ENCODE assay signal across 12 cellular contexts in genomic region chr5:151022511-151023018, GRCh38. TPM values are rescaled to one million over a fixed set of nuclear protein-coding genes. Genes with fewer than 3 reads are reported as not detected.
DNase-seq lines count a peak whose midpoint lies in the region; ATAC-seq and TF ChIP-seq lines count a peak whose summit lies in the region.
"Had no signal": no experiment of that assay in that cellular context is flagged by ENCODE, and none has a peak within 500 bp of the region (broad histone marks: within the 10 kb centered on the region; RNA-seq: fewer than 3 reads in every experiment).

No MANE protein-coding gene starts in this region.

- peak overlapping the region; percentile 60 for H3K27ac Mint-ChIP-seq in stimulated activated naive B cell treated with anti-CD40 and anti-IgM and Interleukin-4, amounts not matched to agents 10 μg/mL and 1 μg/mL and 100 μg/mL, for 72 hours

- TF ChIP-seq CTCF in coronary artery (IDR thresholded peaks at IDR 0.05) = no peak
- no peak for TF ChIP-seq CTCF in right lobe of liver (IDR thresholded peaks at IDR 0.05)

- no peaks in the 10 kb centered on the region for H3K27me3 ChIP-seq in right lobe of liver

- H3K36me3 ChIP-seq in right lobe of liver = peaks cover 0 to 28% (median 18%) of the 10 kb centered on the region in 4 donors

- H3K4me3 Mint-ChIP-seq in stimulated activated naive B cell treated with anti-CD40 and anti-IgM and Interleukin-4, amounts not matched to agents 10 μg/mL and 1 μg/mL and 100 μg/mL, for 72 hours = peak overlapping the region; percentile 1 to 30

- no peaks in the 10 kb centered on the region for H3K9me3 Mint-ChIP-seq in stimulated activated naive B cell treated with anti-CD40 and anti-IgM and Interleukin-4, amounts not matched to agents 10 μg/mL and 1 μg/mL and 100 μg/mL, for 72 hours

- H3K9me3 ChIP-seq in right lobe of liver = no peaks in the 10 kb centered on the region

- intact Hi-C loops in right lobe of liver (cut with DNase I) = no loop called here

- peaks cover 0 to 67% (median 22%) of the 10 kb centered on the region in 4 donors for H3K4me1 ChIP-seq in right lobe of liver

- H3K27ac ChIP-seq in coronary artery = peak overlapping the region; percentile 94 to 97
- H3K27ac ChIP-seq in right lobe of liver = peak overlapping the region; percentile 96 to 98 (median 97)
- no peak overlapping the region for H3K27ac ChIP-seq in substantia nigra (ENCODE audit: low read depth, low read length, poor library complexity, severe bottlenecking)

- peak; percentile 57 for DNase-seq in RKO (ENCODE audit: low spot score)
- DNase-seq in coronary artery (ENCODE audit: low spot score) = peak; percentile 91
- no peak for DNase-seq in right lobe of liver
- DNase-seq in stimulated activated naive B cell treated with anti-CD40 and anti-IgM and Interleukin-4, amounts not matched to agents 10 μg/mL and 1 μg/mL and 100 μg/mL, for 72 hours = no peak
- DNase-seq in NCI-H526 (lab: John Stamatoyannopoulos, UW) = no peak
- DNase-seq in substantia nigra (lab: John Stamatoyannopoulos, UW) = no peak
- DNase-seq in cerebellar cortex (ENCODE audit: low spot score) = no peak
- DNase-seq: activated T-cell treated with anti-CD3 and anti-CD28 coated beads, Interleukin-2, amount 50 U/mL, for 1 hour; DND-41; NCI-H69; T-helper 1 cell had no signal

- peaks cover 43 to 56% of the 10 kb centered on the region in 2 donors for H3K36me3 Mint-ChIP-seq in stimulated activated naive B cell treated with anti-CD40 and anti-IgM and Interleukin-4, amounts not matched to agents 10 μg/mL and 1 μg/mL and 100 μg/mL, for 72 hours

- no peak for TF ChIP-seq POLR2A in right lobe of liver (IDR thresholded peaks at IDR 0.05)

- H3K4me3 ChIP-seq in coronary artery (peak overlapping the region; percentile 85), right lobe of liver (peak overlapping the region; percentile 81 to 96 (median 82))

- no peaks in the 10 kb centered on the region for H3K27me3 Mint-ChIP-seq in stimulated activated naive B cell treated with anti-CD40 and anti-IgM and Interleukin-4, amounts not matched to agents 10 μg/mL and 1 μg/mL and 100 μg/mL, for 72 hours

- 30% methylated on average over 2 of the region's 7 CpGs for whole genome bisulfite sequencing in right lobe of liver (ENCODE audit: insufficient coverage, low coverage, low lambda C conversion rate, missing lambda C conversion rate)

- ATAC-seq in right lobe of liver (peak in 2 of 4 donors; percentile 2 to 10), GM19455 (IDR thresholded peaks at IDR 0.05; ENCODE audit: unreplicated experiment) (no peak)
- no peak for ATAC-seq in stimulated activated naive B cell treated with anti-CD40 and anti-IgM and Interleukin-4, amounts not matched to agents 10 μg/mL and 1 μg/mL and 100 μg/mL, for 72 hours (replicated peaks)

- H3K4me1 Mint-ChIP-seq in stimulated activated naive B cell treated with anti-CD40 and anti-IgM and Interleukin-4, amounts not matched to agents 10 μg/mL and 1 μg/mL and 100 μg/mL, for 72 hours = peaks cover 43 to 73% of the 10 kb centered on the region in 2 donors

RNA-seq across cellular contexts. Expression of gene GPX3, which starts 2.2 kb away (rescaled TPM):
- 100 to 1,000 TPM; 192 to 869 (median 343) TPM for total RNA-seq in right lobe of liver

RNA-seq across cellular contexts. Expression of gene TNIP1, which starts 58.3 kb away (rescaled TPM):
- 100 to 1,000 TPM in 1 of 6 experiments, 10 to 100 TPM in 5; 70.1 to 155 (median 79.1) TPM for total RNA-seq in right lobe of liver

Comparison
In these comparisons a context has a peak if more than half of its experiments do, and no peak if none do; other contexts are left out.
1. DNase-seq: peak in RKO (single experiment) and coronary artery (single experiment); none in right lobe of liver (0 of 3), stimulated activated naive B cell treated with anti-CD40 and anti-IgM and Interleukin-4, amounts not matched to agents 10 μg/mL and 1 μg/mL and 100 μg/mL, for 72 hours (single experiment), NCI-H526 (0 of 2), substantia nigra (0 of 49) and cerebellar cortex (single experiment).